13 cellular contexts compared by ENCODE assay signal in the genomic region with DNA sequence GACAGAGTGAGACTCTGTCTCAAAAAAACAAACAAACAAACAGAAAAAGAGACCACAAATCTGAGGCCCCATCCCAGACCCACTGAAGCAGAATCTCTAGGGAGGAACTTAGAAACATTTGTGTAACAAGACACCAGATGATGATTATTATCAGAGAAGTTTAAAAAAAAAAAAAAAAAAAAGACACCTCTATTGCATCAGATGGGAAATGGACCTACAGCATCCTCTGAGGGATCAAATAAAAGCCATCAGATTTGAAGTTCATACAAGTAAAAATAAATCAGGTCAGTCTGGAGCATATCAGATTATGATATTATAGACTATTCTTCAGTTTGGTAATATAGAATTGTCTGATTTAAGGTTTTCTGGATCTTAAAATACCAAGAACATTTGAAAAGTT. TPM values are rescaled to one million over a fixed set of nuclear protein-coding genes. Genes with fewer than 3 reads are reported as not detected.
DNase-seq lines count a peak whose midpoint lies in the region; ATAC-seq and TF ChIP-seq lines count a peak whose summit lies in the region.
"Had no signal": no experiment of that assay in that cellular context is flagged by ENCODE, and none has a peak within 500 bp of the region (broad histone marks: within the 10 kb centered on the region; RNA-seq: fewer than 3 reads in every experiment).

No MANE protein-coding gene starts in this region.

- peaks cover 25% of the 10 kb centered on the region for H3K4me1 Mint-ChIP-seq in activated naive CD4-positive, alpha-beta T cell treated with anti-CD3 and anti-CD28 coated beads, Interleukin-2, amount 50 U/mL, for 24 hours
- no peaks in the 10 kb centered on the region for H3K4me1 Mint-ChIP-seq in MCF 10A (ENCODE audit: insufficient read depth, unreplicated experiment)

- no peak for ATAC-seq in upper lobe of right lung
- ATAC-seq: esophagus mucosa had no signal

- POLR2A ChIA-PET in OCI-LY7 (lab: Charles Lee) (no interaction called here), MCF 10A (lab: Yijun Ruan, JAX) (no interaction called here)

- H3K27me3 ChIP-seq in upper lobe of right lung: no peaks in the 10 kb centered on the region
- H3K27me3 ChIP-seq: BE2C, pancreas had no signal

- H3K4me3 ChIP-seq in OCI-LY7 (ENCODE audit: low read depth, low read length, poor library complexity, severe bottlenecking) (peak overlapping the region; percentile 56), epithelial cell of proximal tubule (ENCODE audit: low read depth, low read length) (peak overlapping the region; percentile 44), upper lobe of right lung (peak overlapping the region; percentile 19)
- H3K4me3 ChIP-seq: pancreas had no signal

- H3K9me3 ChIP-seq in OCI-LY7 (ENCODE audit: low read length) (no peaks in the 10 kb centered on the region), upper lobe of right lung (no peaks in the 10 kb centered on the region)
- H3K9me3 ChIP-seq: BE2C, pancreas had no signal

- H3K9me2 ChIP-seq in OCI-LY7 (ENCODE audit: insufficient read depth, low read length): no peaks in the 10 kb centered on the region

- peak overlapping the region; percentile 39 for H3K4me3 Mint-ChIP-seq in activated naive CD4-positive, alpha-beta T cell treated with anti-CD3 and anti-CD28 coated beads, Interleukin-2, amount 50 U/mL, for 24 hours
- no peak overlapping the region for H3K4me3 Mint-ChIP-seq in MCF 10A (ENCODE audit: unreplicated experiment)

- H3K27ac ChIP-seq in OCI-LY7 (ENCODE audit: low read depth, low read length, poor library complexity, severe bottlenecking) (no peak overlapping the region), upper lobe of right lung (no peak overlapping the region)
- H3K27ac ChIP-seq: pancreas had no signal

- no peaks in the 10 kb centered on the region for H3K36me3 ChIP-seq in OCI-LY7 (ENCODE audit: insufficient read depth, low read length)
- H3K36me3 ChIP-seq in upper lobe of right lung: no peaks in the 10 kb centered on the region
- H3K36me3 ChIP-seq: BE2C, pancreas had no signal

- peak overlapping the region; percentile 41 for H3K27ac Mint-ChIP-seq in activated naive CD4-positive, alpha-beta T cell treated with anti-CD3 and anti-CD28 coated beads, Interleukin-2, amount 50 U/mL, for 24 hours
- H3K27ac Mint-ChIP-seq in MCF 10A (ENCODE audit: low read depth, unreplicated experiment): no peak overlapping the region

- H3K79me2 ChIP-seq in OCI-LY7 (ENCODE audit: insufficient read depth, low read depth, low read length): no peaks in the 10 kb centered on the region

- intact Hi-C loops in OCI-LY7 (cut with micrococcal nuclease; ENCODE audit: unreplicated experiment): no loop called here
- intact Hi-C loops in upper lobe of right lung (cut with DNase I): no loop called here
- intact Hi-C loops in MCF 10A (cut with micrococcal nuclease): no loop called here

- peak overlapping the region; percentile 98 for H2AFZ ChIP-seq in OCI-LY7 (ENCODE audit: low read length)

- no peaks in the 10 kb centered on the region for H4K20me1 ChIP-seq in OCI-LY7 (ENCODE audit: insufficient read depth, low read length)

- H3K36me3 Mint-ChIP-seq in activated naive CD4-positive, alpha-beta T cell treated with anti-CD3 and anti-CD28 coated beads, Interleukin-2, amount 50 U/mL, for 24 hours: no peaks in the 10 kb centered on the region
- H3K36me3 Mint-ChIP-seq in MCF 10A (ENCODE audit: insufficient read depth, unreplicated experiment): no peaks in the 10 kb centered on the region

- DNase-seq in activated naive CD4-positive, alpha-beta T cell treated with Interleukin-2 at 50 U/mL for 16 hours: no peak
- DNase-seq in OCI-LY7 (ENCODE audit: low spot score) (peak; percentile 12), epithelial cell of proximal tubule (ENCODE audit: low read depth) (no peak), upper lobe of right lung (no peak), MCF 10A (ENCODE audit: unreplicated experiment) (no peak), CD1c-positive myeloid dendritic cell (ENCODE audit: extremely low spot score) (no peak), GM13976 (ENCODE audit: low spot score) (no peak)
- DNase-seq: BE2C, H7, NCI-H1105 treated with DMSO at 0.1 percent for 48 hours, pancreas had no signal

- CTCF ChIA-PET in OCI-LY7 (lab: Charles Lee; ENCODE audit: unreplicated experiment) (no interaction called here), MCF 10A (lab: Yijun Ruan, JAX) (no interaction called here)

- BruUV-seq in OCI-LY7 (replicated peaks; lab: Mats Ljungman, UMichigan) (no TSS peak), MCF 10A (replicated peaks; lab: Mats Ljungman, UMichigan) (no TSS peak)

- H3K27me3 Mint-ChIP-seq in activated naive CD4-positive, alpha-beta T cell treated with anti-CD3 and anti-CD28 coated beads, Interleukin-2, amount 50 U/mL, for 24 hours: no peaks in the 10 kb centered on the region
- no peaks in the 10 kb centered on the region for H3K27me3 Mint-ChIP-seq in MCF 10A (ENCODE audit: insufficient read depth, unreplicated experiment)

- H3K4me1 ChIP-seq in OCI-LY7 (ENCODE audit: insufficient read depth, low read length, poor library complexity, severe bottlenecking) (peaks cover 17% of the 10 kb centered on the region), upper lobe of right lung (no peaks in the 10 kb centered on the region)
- H3K4me1 ChIP-seq: BE2C, pancreas had no signal

- in situ Hi-C loops in GM13976 (cut with MboI; ENCODE audit: low sequenced_read_pairs, unreplicated experiment): loop anchor here (10.0 kb wide), 1 partner anchor 55 kb away; no protein-coding TSS in a partner anchor

- no peaks in the 10 kb centered on the region for H3K9me3 Mint-ChIP-seq in activated naive CD4-positive, alpha-beta T cell treated with anti-CD3 and anti-CD28 coated beads, Interleukin-2, amount 50 U/mL, for 24 hours
- H3K9me3 Mint-ChIP-seq in MCF 10A (ENCODE audit: unreplicated experiment): no peaks in the 10 kb centered on the region

- TF ChIP-seq CTCF in OCI-LY7 (conservative IDR thresholded peaks at IDR 0.05; ENCODE audit: low read length) (no peak), epithelial cell of proximal tubule (conservative IDR thresholded peaks at IDR 0.05; ENCODE audit: low read depth, low read length) (no peak), upper lobe of right lung (IDR thresholded peaks at IDR 0.05) (no peak), MCF 10A (IDR thresholded peaks at IDR 0.05; ENCODE audit: unreplicated experiment) (no peak), GM13976 (IDR thresholded peaks at IDR 0.05; ENCODE audit: borderline replicate concordance, control extremely low read depth, extremely low read depth, insufficient read depth, missing control alignments) (no peak)

- peak overlapping the region; percentile 67 for H3K4me2 ChIP-seq in OCI-LY7 (ENCODE audit: low read length)

RNA-seq across cellular contexts. Expression of gene LIPC, which starts 21.9 kb away (rescaled TPM):
- total RNA-seq in OCI-LY7 (2014; rRNA removed; shearing (Covaris generic)): 0.08 and 0.50 TPM in 2 replicates
- not detected in 2 replicates for total RNA-seq in OCI-LY7 (2022)
- 1.1 and 12.9 TPM in 2 replicates for total RNA-seq in epithelial cell of proximal tubule
- 0.64 TPM for total RNA-seq in upper lobe of right lung
- not detected in 2 replicates for total RNA-seq in MCF 10A (2022)
- total RNA-seq: esophagus mucosa, H7 had no signal
